ENCODE assay signal across 9 cellular contexts in the genomic region with DNA sequence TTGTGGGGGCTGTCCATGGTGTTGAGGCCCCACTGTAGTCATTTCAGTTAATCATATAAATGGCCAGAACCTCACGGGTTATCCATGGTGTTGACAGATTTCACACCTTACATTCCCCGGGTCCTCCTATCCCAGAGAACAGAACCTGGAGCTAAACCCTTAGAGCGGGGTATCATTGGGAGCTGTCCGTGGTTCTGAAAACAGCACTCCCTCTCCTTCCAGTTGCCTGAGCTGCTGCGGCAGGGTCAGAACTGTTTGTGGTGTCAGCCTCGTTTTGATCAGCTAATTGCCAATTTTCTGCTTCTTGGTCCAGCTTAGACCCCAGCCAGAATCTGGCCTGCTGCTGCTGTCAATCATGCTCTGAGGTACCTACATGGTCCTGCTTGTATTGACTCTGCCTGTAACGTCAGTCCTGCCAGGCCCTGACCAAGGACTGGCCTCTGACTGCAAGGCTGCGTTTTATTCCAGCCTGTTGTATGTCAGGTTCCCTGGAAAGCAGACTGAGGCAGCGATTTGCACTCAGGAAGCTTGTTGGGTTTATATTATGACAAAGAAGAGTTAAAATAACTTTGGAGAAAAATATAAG. TPM values are rescaled to one million over a fixed set of nuclear protein-coding genes. Genes with fewer than 3 reads are reported as not detected.
A peak's percentile ranks its signal among the peaks of the same experiment; 100 is the strongest.
DNase-seq lines count a peak whose midpoint lies in the region; ATAC-seq, FAIRE-seq and TF ChIP-seq lines count a peak whose summit lies in the region.
"Had no signal": no experiment of that assay in that cellular context is flagged by ENCODE, and none has a peak within 500 bp of the region (broad histone marks: within the 10 kb centered on the region; RNA-seq: fewer than 3 reads in every experiment).

No MANE protein-coding gene starts in this region.

- ATAC-seq in A549 (peak; percentile 48 to 71; a peak in 4 of 6 replicates), HG02840 (IDR thresholded peaks at IDR 0.05; ENCODE audit: low FRiP score, unreplicated experiment) (no peak)
- ATAC-seq: stimulated activated naive B cell treated with anti-CD40 and anti-IgM and Interleukin-4, amounts not matched to agents 10 μg/mL and 1 μg/mL and 100 μg/mL, for 72 hours had no signal

- H3K36me3 ChIP-seq in H7 (replicated peaks; ENCODE audit: control insufficient read depth, insufficient read depth, low read length) = no peaks in the 10 kb centered on the region

- no peak for FAIRE-seq in A549 (lab: Jason Lieb, UNC)

- no peaks in the 10 kb centered on the region for H3K9me3 ChIP-seq in A549

- H3K4me1 ChIP-seq in A549 = no peaks in the 10 kb centered on the region

- no peak for TF ChIP-seq EP300 in A549 (IDR thresholded peaks at IDR 0.05)

- DNase-seq in A549 (ENCODE audit: low read depth in 1 of 2, low spot score in 1 of 2) (peak; percentile 45 to 54), H7 (peak; percentile 89), T1000 (lab: John Stamatoyannopoulos, UW) (peak; percentile 18), glomerular visceral epithelial cell (ENCODE audit: extremely low spot score) (peak; percentile 24), NK-92 (lab: John Stamatoyannopoulos, UW; ENCODE audit: unreplicated experiment) (no peak), COR-L47 (lab: John Stamatoyannopoulos, UW) (no peak), cerebellar cortex (ENCODE audit: low spot score) (no peak)
- DNase-seq: stimulated activated naive B cell treated with anti-CD40 and anti-IgM and Interleukin-4, amounts not matched to agents 10 μg/mL and 1 μg/mL and 100 μg/mL, for 72 hours had no signal

- POLR2A ChIA-PET in A549 (lab: Yijun Ruan, JAX) = no interaction called here

- H3K27ac ChIP-seq in A549 = no peak overlapping the region

- H3K27me3 ChIP-seq in H7 (ENCODE audit: control insufficient read depth, insufficient read depth, low read length) = no peaks in the 10 kb centered on the region; the same call in 1 of the 2 replicates

- no peak overlapping the region for H3K4me3 ChIP-seq in A549
- H3K4me3 ChIP-seq in H7 (ENCODE audit: insufficient read depth, low read depth, low read length) = no peak overlapping the region

- H3K4me2 ChIP-seq in A549 = no peak overlapping the region

- CTCF ChIA-PET in A549 (lab: Yijun Ruan, JAX) = interaction anchor here (1.0 to 2.7 kb wide), 5 partner anchors 8 to 37 kb away, joined by 3 to 19 read pairs (median 4); no protein-coding TSS in a partner anchor

- no peak for TF ChIP-seq CTCF in A549 (IDR thresholded peaks at IDR 0.05)

- no peak for TF ChIP-seq RAD21 in A549 (conservative IDR thresholded peaks at IDR 0.05 in 1 of 2, IDR thresholded peaks at IDR 0.05 in 1 of 2)

- 4% methylated on average over 9 of the region's 9 CpGs for WGBS in A549 (ENCODE audit: missing lambda C conversion rate)

- no peak for TF ChIP-seq POLR2A in A549 (IDR thresholded peaks at IDR 0.05; ENCODE audit: low read length)

TF ChIP-seq in A549, 52 proteins besides CTCF, POLR2A, EP300 and RAD21:
- TF ChIP-seq HOXB13 (CRISPR knock-in tag; IDR thresholded peaks at IDR 0.05; ENCODE audit: low read depth) (no peak), ZC3H11A (IDR thresholded peaks at IDR 0.05) (no peak), REST (IDR thresholded peaks at IDR 0.05) (peak; percentile 98), SREBF2 (IDR thresholded peaks at IDR 0.05) (no peak), RCOR1 (IDR thresholded peaks at IDR 0.05; ENCODE audit: low read depth, low read length) (no peak), PHF8 (IDR thresholded peaks at IDR 0.05; ENCODE audit: borderline replicate concordance, low read depth) (no peak), EHMT2 (IDR thresholded peaks at IDR 0.05; ENCODE audit: low read depth) (peak; percentile 98), FOSB (CRISPR knock-in tag; IDR thresholded peaks at IDR 0.05) (no peak), CEBPB (IDR thresholded peaks at IDR 0.05) (no peak), ZNF302 (CRISPR knock-in tag; IDR thresholded peaks at IDR 0.05) (no peak), NPAS2 (CRISPR knock-in tag; IDR thresholded peaks at IDR 0.05; ENCODE audit: borderline replicate concordance) (no peak), GATA3 (IDR thresholded peaks at IDR 0.05; ENCODE audit: borderline replicate concordance) (no peak), MAFK (IDR thresholded peaks at IDR 0.05; ENCODE audit: partially characterized antibody) (no peak), TFCP2L1 (CRISPR knock-in tag; IDR thresholded peaks at IDR 0.05) (no peak)

RNA-seq across cellular contexts. Expression of gene KCTD15, which starts 55.8 kb away (rescaled TPM):
- polyA plus RNA-seq in A549 (2011; rRNA removed) (54.0 and 55.7 TPM in 2 replicates), A549 (2017; fragmentation: RNase III; extraction: RNeasy Plus Mini Kit Qiagen cat#74134 plus additional on column Dnase treatment) (53.4 to 56.5 TPM (median 55.7 TPM) in 3 replicates)
- polyA plus RNA-seq in A549 (2012; cell fraction: cytosol; rRNA removed) = 122 and 161 TPM in 2 replicates
- 266 and 321 TPM in 2 replicates for polyA plus RNA-seq in A549 (2012; cell fraction: nucleus; rRNA removed)
- 48.2 and 48.5 TPM in 2 replicates for polyA minus RNA-seq in A549 (2011; rRNA and poly(A)+ RNA removed)
- total RNA-seq in H7 (2014; rRNA removed; shearing (Covaris generic)) = 44.9 and 47.4 TPM in 2 replicates

Comparison
In these comparisons a context has a peak if more than half of its experiments do, and no peak if none do; other contexts are left out.
1. DNase-seq: peak in A549 (2 of 2), H7 (single experiment), T1000 (single experiment) and glomerular visceral epithelial cell (single experiment); none in NK-92 (single experiment), COR-L47 (single experiment) and cerebellar cortex (single experiment).